Comparison of ENCODE assay signal across 8 cellular contexts in the genomic region with DNA sequence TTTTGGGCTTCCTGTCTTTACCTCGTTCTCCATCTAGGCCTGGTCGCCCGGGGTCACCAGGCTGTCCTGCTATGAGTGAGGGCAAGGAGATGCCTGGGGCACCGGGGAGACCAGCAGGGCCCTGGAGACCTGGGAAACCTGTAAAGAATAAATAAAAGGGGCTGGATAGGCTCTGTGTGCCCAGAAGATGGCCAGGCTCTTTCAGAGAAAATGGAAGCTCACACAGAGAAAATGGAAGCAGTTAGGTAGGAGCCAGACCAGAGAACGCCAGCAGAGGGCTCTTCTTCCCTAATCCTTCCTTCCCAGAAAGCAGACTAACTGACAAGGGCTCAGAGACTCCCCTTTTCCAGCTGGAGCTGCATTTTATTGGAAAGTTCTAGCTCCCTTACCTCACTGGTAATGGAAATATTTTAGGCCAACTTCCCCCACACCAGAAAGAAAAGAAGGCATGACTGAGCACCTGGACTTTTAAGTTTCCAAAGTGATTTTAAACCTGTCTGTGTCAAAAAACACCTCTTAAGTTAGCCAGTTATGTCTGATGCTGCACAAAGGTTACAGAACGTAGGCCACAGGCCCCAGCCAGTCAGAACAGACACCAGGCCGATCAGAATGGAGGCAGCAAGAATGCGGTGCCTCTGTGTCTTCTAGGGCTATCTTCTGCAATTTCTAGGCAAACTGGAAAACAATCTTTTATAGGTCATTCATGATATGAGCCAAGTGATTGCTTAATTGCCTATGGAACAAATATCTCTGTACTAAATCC.
DNase-seq lines count a peak whose midpoint lies in the region; ATAC-seq and TF ChIP-seq lines count a peak whose summit lies in the region.

No MANE protein-coding gene starts in this region.

- TF ChIP-seq RAD21 in neural cell (conservative IDR thresholded peaks at IDR 0.05), result peak; percentile 49

- no peak overlapping the region for H3K4me2 ChIP-seq in neural cell (ENCODE audit: low read length)

- H3K79me2 ChIP-seq in neural cell (replicated peaks; ENCODE audit: insufficient read depth, low read length), result no peaks in the 10 kb centered on the region

- H3K9me3 ChIP-seq in neural cell (ENCODE audit: low read length), result no peaks in the 10 kb centered on the region

- H3K36me3 ChIP-seq in neural cell (ENCODE audit: insufficient read depth, low read length), result no peaks in the 10 kb centered on the region

- no peak overlapping the region for H3K27ac ChIP-seq in neural cell (ENCODE audit: low read length)

- no peaks in the 10 kb centered on the region for H3K27me3 ChIP-seq in neural cell (ENCODE audit: insufficient read depth, low read depth, low read length)

- H2AFZ ChIP-seq in neural cell (ENCODE audit: low read depth, low read length), result no peak overlapping the region

- no peaks in the 10 kb centered on the region for H4K20me1 ChIP-seq in neural cell (ENCODE audit: insufficient read depth)

- H3K4me3 ChIP-seq in cardiac fibroblast (replicated peaks in 1 of 2; ENCODE audit: low read depth in 2 of 2, low read length in 2 of 2), result no peak overlapping the region
- H3K4me3 ChIP-seq in neural cell (ENCODE audit: low read length), result no peak overlapping the region

- H3K9me2 ChIP-seq in neural cell (ENCODE audit: insufficient read depth, low read length), result no peaks in the 10 kb centered on the region

- DNase-seq in NCI-H1694 (lab: John Stamatoyannopoulos, UW) (peak; percentile 29), cardiac fibroblast (ENCODE audit: low read depth in 2 of 2) (peak; percentile 63 to 70), ureter (ENCODE audit: low spot score) (no peak)

- no peak for TF ChIP-seq EP300 in neural cell (conservative IDR thresholded peaks at IDR 0.05; ENCODE audit: poor library complexity, severe bottlenecking)

- ATAC-seq in HG03354 (IDR thresholded peaks at IDR 0.05; ENCODE audit: poor library complexity, severe bottlenecking, unreplicated experiment) (no peak), HG02852 (IDR thresholded peaks at IDR 0.05; ENCODE audit: unreplicated experiment) (no peak), HG03108 (IDR thresholded peaks at IDR 0.05; ENCODE audit: unreplicated experiment) (no peak)

- H3F3A ChIP-seq in neural cell (ENCODE audit: insufficient read depth, low read length, poor library complexity, severe bottlenecking), result no peaks in the 10 kb centered on the region

- TF ChIP-seq CTCF in GM12874 (IDR thresholded peaks at IDR 0.05; ENCODE audit: insufficient read depth, low read depth, low read length) (0 out of 2 replicates have a peak, but pooled peaks have one; percentile 7), cardiac fibroblast (IDR thresholded peaks at IDR 0.05; ENCODE audit: low read depth, low read length) (peak; percentile 57), neural cell (IDR thresholded peaks at IDR 0.05; ENCODE audit: poor library complexity, severe bottlenecking) (peak; percentile 53)

- no peak overlapping the region for H3K9ac ChIP-seq in neural cell (ENCODE audit: low read length)

TF ChIP-seq in neural cell, 6 proteins besides CTCF, POLR2A, EP300 and RAD21:
- no peak for TF ChIP-seq MXI1 (conservative IDR thresholded peaks at IDR 0.05; ENCODE audit: poor library complexity, severe bottlenecking)
- TF ChIP-seq EZH2 (IDR thresholded peaks at IDR 0.05; ENCODE audit: borderline replicate concordance, insufficient read depth, low read length, poor library complexity, severe bottlenecking), result no peak
- TF ChIP-seq TAF1 (IDR thresholded peaks at IDR 0.05; ENCODE audit: low read depth), result no peak
- no peak for TF ChIP-seq POLR2AphosphoS5 (IDR thresholded peaks at IDR 0.05)
- TF ChIP-seq SMC3 (conservative IDR thresholded peaks at IDR 0.05; ENCODE audit: poor library complexity), result peak; percentile 50
- no peak for TF ChIP-seq REST (IDR thresholded peaks at IDR 0.05; ENCODE audit: borderline replicate concordance)

Comparison
In these comparisons a context has a peak if more than half of its experiments do, and no peak if none do; other contexts are left out.
1. CTCF ChIP-seq: peak in every context shown above with its lines; median percentile 57 in cardiac fibroblast; 53 in neural cell; 7 in GM12874.